In genomic region chr6:102398788-102399390, GRCh38 we compare ENCODE assay signal across 16 cellular contexts.
A peak's percentile ranks its signal among the peaks of the same experiment; 100 is the strongest.
DNase-seq lines count a peak whose midpoint lies in the region; ATAC-seq and TF ChIP-seq lines count a peak whose summit lies in the region.
"Had no signal": no experiment of that assay in that cellular context is flagged by ENCODE, and none has a peak within 500 bp of the region (broad histone marks: within the 10 kb centered on the region; RNA-seq: fewer than 3 reads in every experiment).

No MANE protein-coding gene starts in this region.

- H3K27me3 ChIP-seq in breast epithelium (no peaks in the 10 kb centered on the region), RWPE2 (ENCODE audit: insufficient read depth, poor library complexity, severe bottlenecking) (no peaks in the 10 kb centered on the region), smooth muscle cell (ENCODE audit: low read depth) (no peaks in the 10 kb centered on the region)
- H3K27me3 ChIP-seq: Peyer's patch had no signal

- ATAC-seq in RWPE2 (ENCODE audit: low read depth) (0 out of 3 replicates have a peak, but pooled peaks have one; percentile 14), GM21528 (IDR thresholded peaks at IDR 0.05; ENCODE audit: low FRiP score, unreplicated experiment) (no peak)

- no TSS peak for BruUV-seq in MCF 10A (replicated peaks; lab: Mats Ljungman, UMichigan)

- no peaks in the 10 kb centered on the region for H3K27me3 Mint-ChIP-seq in MCF 10A (ENCODE audit: insufficient read depth, unreplicated experiment)

- peak overlapping the region; percentile 74 for H3K27ac Mint-ChIP-seq in MCF 10A (ENCODE audit: low read depth, unreplicated experiment)

- CTCF ChIA-PET in MCF 10A (lab: Yijun Ruan, JAX): no interaction called here

- H3K9me3 ChIP-seq in breast epithelium (peaks cover 0 to 2% of the 10 kb centered on the region in 2 donors), RWPE2 (ENCODE audit: severe bottlenecking) (no peaks in the 10 kb centered on the region), smooth muscle cell (replicated peaks; ENCODE audit: low read depth) (no peaks in the 10 kb centered on the region)
- H3K9me3 ChIP-seq: Peyer's patch had no signal

- H3K9me3 Mint-ChIP-seq in MCF 10A (ENCODE audit: unreplicated experiment): peaks cover 9% of the 10 kb centered on the region

- H3K9ac ChIP-seq in smooth muscle cell (ENCODE audit: low read depth): no peak overlapping the region

- no peak overlapping the region for H3K4me3 ChIP-seq in breast epithelium
- H3K4me3 ChIP-seq in RWPE2 (ENCODE audit: severe bottlenecking): no peak overlapping the region
- no peak overlapping the region for H3K4me3 ChIP-seq in smooth muscle cell
- H3K4me3 ChIP-seq: Peyer's patch had no signal

- no peak for DNase-seq in MCF 10A (ENCODE audit: unreplicated experiment)
- no peak for DNase-seq in breast epithelium (ENCODE audit: low spot score in 2 of 2)
- DNase-seq in RWPE2 (ENCODE audit: low spot score): no peak
- no peak for DNase-seq in epithelial cell of prostate (ENCODE audit: low read depth, low spot score)
- no peak for DNase-seq in smooth muscle cell (lab: John Stamatoyannopoulos, UW; ENCODE audit: unreplicated experiment)
- no peak for DNase-seq in amniotic stem cell (lab: John Stamatoyannopoulos, UW)
- DNase-seq in T-helper 9 cell: no peak
- DNase-seq: COR-L47, DMS153, EL, NCI-H187, NCI-H510A treated with DMSO at 0.1 percent for 48 hours, NCI-H82, Peyer's patch, SHP77 treated with DMSO at 0.1 percent for 48 hours had no signal

- H3K4me1 ChIP-seq in breast epithelium (no peaks in the 10 kb centered on the region), RWPE2 (ENCODE audit: insufficient read depth, poor library complexity, severe bottlenecking) (no peaks in the 10 kb centered on the region), smooth muscle cell (ENCODE audit: low read depth) (no peaks in the 10 kb centered on the region)
- H3K4me1 ChIP-seq: Peyer's patch had no signal

- H3K27ac ChIP-seq in breast epithelium: no peak overlapping the region
- no peak overlapping the region for H3K27ac ChIP-seq in RWPE2 (ENCODE audit: poor library complexity, severe bottlenecking)
- H3K27ac ChIP-seq in epithelial cell of prostate: peak overlapping the region; percentile 6
- H3K27ac ChIP-seq in smooth muscle cell (ENCODE audit: low read depth): no peak overlapping the region
- H3K27ac ChIP-seq: Peyer's patch had no signal

- H3K4me2 ChIP-seq in smooth muscle cell: peak overlapping the region; percentile 44

- H3K79me2 ChIP-seq in smooth muscle cell (ENCODE audit: low read depth): no peaks in the 10 kb centered on the region

- H2AFZ ChIP-seq in smooth muscle cell (ENCODE audit: low read depth): peak overlapping the region; percentile 32

- H3K36me3 ChIP-seq in breast epithelium: no peaks in the 10 kb centered on the region
- no peaks in the 10 kb centered on the region for H3K36me3 ChIP-seq in RWPE2 (ENCODE audit: low read depth)
- H3K36me3 ChIP-seq in smooth muscle cell (ENCODE audit: low read depth): no peaks in the 10 kb centered on the region
- H3K36me3 ChIP-seq: Peyer's patch had no signal

- 52% methylated on average over 2 of the region's 2 CpGs for WGBS in smooth muscle cell (ENCODE audit: low lambda C conversion rate)

- no peaks in the 10 kb centered on the region for H4K20me1 ChIP-seq in smooth muscle cell (ENCODE audit: low read depth)

- no peak for TF ChIP-seq POLR2A in breast epithelium (IDR thresholded peaks at IDR 0.05)

- intact Hi-C loops in MCF 10A (cut with micrococcal nuclease): no loop called here
- intact Hi-C loops in breast epithelium (cut with DNase I; ENCODE audit: low total_unique reads): no loop called here

- POLR2A ChIA-PET in MCF 10A (lab: Yijun Ruan, JAX): no interaction called here

- no peaks in the 10 kb centered on the region for H3F3A ChIP-seq in smooth muscle cell (ENCODE audit: low read depth)

- no peak overlapping the region for H3K4me3 Mint-ChIP-seq in MCF 10A (ENCODE audit: unreplicated experiment)

- TF ChIP-seq CTCF in MCF 10A (IDR thresholded peaks at IDR 0.05; ENCODE audit: unreplicated experiment) (no peak), breast epithelium (IDR thresholded peaks at IDR 0.05) (no peak), RWPE2 (IDR thresholded peaks at IDR 0.05; ENCODE audit: poor library complexity, severe bottlenecking) (no peak), smooth muscle cell (IDR thresholded peaks at IDR 0.05; ENCODE audit: borderline replicate concordance, insufficient read depth, poor library complexity, severe bottlenecking) (no peak)

- no peaks in the 10 kb centered on the region for H3K36me3 Mint-ChIP-seq in MCF 10A (ENCODE audit: insufficient read depth, unreplicated experiment)

- peaks cover 10% of the 10 kb centered on the region for H3K4me1 Mint-ChIP-seq in MCF 10A (ENCODE audit: insufficient read depth, unreplicated experiment)
